Comparison of ENCODE assay signal across 1 cellular context in the genomic region with DNA sequence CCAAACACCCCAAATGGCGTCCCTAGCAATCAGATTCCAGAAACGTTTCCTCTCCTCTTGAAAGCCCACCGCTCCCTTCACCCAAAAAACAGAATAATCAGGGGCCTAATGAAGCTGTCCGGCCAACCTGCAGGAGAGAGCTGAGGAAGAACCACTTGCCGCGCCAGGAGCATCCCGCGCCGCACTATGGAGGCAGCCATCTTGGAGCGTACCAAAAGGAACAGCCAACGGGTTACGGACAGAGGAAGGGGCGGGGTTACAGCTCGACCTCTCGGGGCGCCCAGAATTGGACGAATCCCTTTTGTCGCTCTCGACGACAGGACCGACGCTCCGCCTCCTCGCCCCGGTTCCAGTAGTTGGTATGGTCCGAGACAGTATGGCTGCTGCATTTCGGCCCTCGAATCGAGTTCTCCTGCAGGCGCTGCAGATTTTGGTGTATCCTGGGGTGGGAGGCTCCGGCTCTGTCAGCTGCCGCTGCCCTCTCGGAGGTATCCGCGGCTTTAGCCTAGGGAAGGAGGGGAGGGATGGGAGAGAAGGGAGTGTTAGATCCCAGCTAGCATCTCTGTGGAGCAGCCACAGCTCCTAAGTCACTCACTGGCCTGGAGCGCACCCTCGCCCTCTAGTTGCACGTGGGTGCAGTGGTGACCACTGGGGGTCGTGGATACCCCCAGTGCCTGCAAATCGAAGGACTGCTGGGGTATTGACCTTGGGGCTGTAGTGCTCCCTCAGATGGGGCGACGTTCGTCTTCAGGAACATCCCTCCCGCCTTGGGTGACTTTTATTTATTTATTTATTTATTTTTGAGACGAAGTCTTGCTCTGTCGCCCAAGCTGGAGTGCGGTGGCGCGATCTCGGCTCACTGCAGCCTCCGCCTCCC.
TF ChIP-seq lines count a peak whose summit lies in the region.

A gene (minus strand): TSS at position 219 of the 877 bp plus-strand sequence. CDS start 19 bp downstream, at position 200.
A gene with protein sequence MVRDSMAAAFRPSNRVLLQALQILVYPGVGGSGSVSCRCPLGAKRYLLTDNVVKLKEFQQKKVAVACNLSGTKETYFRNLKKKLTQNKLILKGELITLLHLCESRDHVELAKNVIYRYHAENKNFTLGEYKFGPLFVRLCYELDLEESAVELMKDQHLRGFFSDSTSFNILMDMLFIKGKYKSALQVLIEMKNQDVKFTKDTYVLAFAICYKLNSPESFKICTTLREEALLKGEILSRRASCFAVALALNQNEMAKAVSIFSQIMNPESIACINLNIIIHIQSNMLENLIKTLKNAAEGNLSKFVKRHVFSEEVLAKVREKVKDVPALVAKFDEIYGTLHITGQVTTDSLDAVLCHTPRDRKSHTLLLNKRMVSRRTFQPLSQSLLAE (plus strand): TSS at position 352 of the 877 bp plus-strand sequence. CDS start 10 bp downstream, at position 362.

TF ChIP-seq in HepG2, 621 proteins besides CTCF, POLR2A, EP300 and RAD21 (continued from another document and continues in another):
- TF ChIP-seq HOXA5 (CRISPR knock-in tag; IDR thresholded peaks at IDR 0.05) (peak; percentile 93), ZNF333 (CRISPR knock-in tag; IDR thresholded peaks at IDR 0.05; ENCODE audit: borderline replicate concordance) (0 out of 2 replicates have a peak, but pooled peaks have one; percentile 67), SRF (IDR thresholded peaks at IDR 0.05; ENCODE audit: low read depth, low read length) (no peak), SMAD9 (CRISPR knock-in tag; IDR thresholded peaks at IDR 0.05) (no peak), NCOR1 (IDR thresholded peaks at IDR 0.05; ENCODE audit: borderline replicate concordance, low read length) (no peak), FOXK1 (CRISPR knock-in tag; IDR thresholded peaks at IDR 0.05; ENCODE audit: borderline replicate concordance, low read depth) (no peak), ZNF256 (CRISPR knock-in tag; conservative IDR thresholded peaks at IDR 0.05) (no peak), ZNF569 (CRISPR knock-in tag; IDR thresholded peaks at IDR 0.05; ENCODE audit: borderline replicate concordance) (0 out of 2 replicates have a peak, but pooled peaks have one; percentile 60), CAMTA2 (CRISPR knock-in tag; IDR thresholded peaks at IDR 0.05; ENCODE audit: borderline replicate concordance) (peak; percentile 80; the same call in 1 of the 2 replicates), SUZ12 (IDR thresholded peaks at IDR 0.05; ENCODE audit: low read depth, low read length) (no peak), PTBP1 (IDR thresholded peaks at IDR 0.05; ENCODE audit: low read depth, low read length, poor library complexity, severe bottlenecking) (no peak), TBP (CRISPR knock-in tag; IDR thresholded peaks at IDR 0.05) (no peak), SATB2 (CRISPR knock-in tag; IDR thresholded peaks at IDR 0.05) (0 out of 2 replicates have a peak, but pooled peaks have one; percentile 58), ZNF354B (CRISPR knock-in tag; IDR thresholded peaks at IDR 0.05) (no peak), ATF1 (CRISPR knock-in tag; IDR thresholded peaks at IDR 0.05) (peak; percentile 71), ZNF788 (CRISPR knock-in tag; IDR thresholded peaks at IDR 0.05; ENCODE audit: borderline replicate concordance) (no peak)
- TF ChIP-seq, protein P1, sequence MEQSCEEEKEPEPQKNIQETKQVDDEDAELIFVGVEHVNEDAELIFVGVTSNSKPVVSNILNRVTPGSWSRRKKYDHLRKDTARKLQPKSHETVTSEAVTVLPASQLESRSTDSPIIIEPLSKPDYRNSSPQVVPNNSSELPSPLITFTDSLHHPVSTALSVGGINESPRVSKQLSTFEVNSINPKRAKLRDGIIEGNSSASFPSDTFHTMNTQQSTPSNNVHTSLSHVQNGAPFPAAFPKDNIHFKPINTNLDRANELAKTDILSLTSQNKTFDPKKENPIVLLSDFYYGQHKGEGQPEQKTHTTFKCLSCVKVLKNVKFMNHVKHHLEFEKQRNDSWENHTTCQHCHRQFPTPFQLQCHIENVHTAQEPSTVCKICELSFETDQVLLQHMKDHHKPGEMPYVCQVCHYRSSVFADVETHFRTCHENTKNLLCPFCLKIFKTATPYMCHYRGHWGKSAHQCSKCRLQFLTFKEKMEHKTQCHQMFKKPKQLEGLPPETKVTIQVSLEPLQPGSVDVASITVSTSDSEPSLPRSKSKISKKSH (CRISPR knock-in tag; IDR thresholded peaks at IDR 0.05; ENCODE audit: borderline replicate concordance), result peak; percentile 20; the same call in 1 of the 2 replicates
- TF ChIP-seq, protein P2, sequence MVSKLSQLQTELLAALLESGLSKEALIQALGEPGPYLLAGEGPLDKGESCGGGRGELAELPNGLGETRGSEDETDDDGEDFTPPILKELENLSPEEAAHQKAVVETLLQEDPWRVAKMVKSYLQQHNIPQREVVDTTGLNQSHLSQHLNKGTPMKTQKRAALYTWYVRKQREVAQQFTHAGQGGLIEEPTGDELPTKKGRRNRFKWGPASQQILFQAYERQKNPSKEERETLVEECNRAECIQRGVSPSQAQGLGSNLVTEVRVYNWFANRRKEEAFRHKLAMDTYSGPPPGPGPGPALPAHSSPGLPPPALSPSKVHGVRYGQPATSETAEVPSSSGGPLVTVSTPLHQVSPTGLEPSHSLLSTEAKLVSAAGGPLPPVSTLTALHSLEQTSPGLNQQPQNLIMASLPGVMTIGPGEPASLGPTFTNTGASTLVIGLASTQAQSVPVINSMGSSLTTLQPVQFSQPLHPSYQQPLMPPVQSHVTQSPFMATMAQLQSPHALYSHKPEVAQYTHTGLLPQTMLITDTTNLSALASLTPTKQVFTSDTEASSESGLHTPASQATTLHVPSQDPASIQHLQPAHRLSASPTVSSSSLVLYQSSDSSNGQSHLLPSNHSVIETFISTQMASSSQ (IDR thresholded peaks at IDR 0.05; ENCODE audit: low read depth), result no peak
- TF ChIP-seq, protein P2 (CRISPR knock-in tag; IDR thresholded peaks at IDR 0.05; ENCODE audit: borderline replicate concordance), result peak; percentile 64
- TF ChIP-seq, protein P3, sequence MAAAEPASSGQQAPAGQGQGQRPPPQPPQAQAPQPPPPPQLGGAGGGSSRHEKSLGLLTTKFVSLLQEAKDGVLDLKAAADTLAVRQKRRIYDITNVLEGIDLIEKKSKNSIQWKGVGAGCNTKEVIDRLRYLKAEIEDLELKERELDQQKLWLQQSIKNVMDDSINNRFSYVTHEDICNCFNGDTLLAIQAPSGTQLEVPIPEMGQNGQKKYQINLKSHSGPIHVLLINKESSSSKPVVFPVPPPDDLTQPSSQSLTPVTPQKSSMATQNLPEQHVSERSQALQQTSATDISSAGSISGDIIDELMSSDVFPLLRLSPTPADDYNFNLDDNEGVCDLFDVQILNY (CRISPR knock-in tag; conservative IDR thresholded peaks at IDR 0.05), result no peak
- TF ChIP-seq, protein P4, sequence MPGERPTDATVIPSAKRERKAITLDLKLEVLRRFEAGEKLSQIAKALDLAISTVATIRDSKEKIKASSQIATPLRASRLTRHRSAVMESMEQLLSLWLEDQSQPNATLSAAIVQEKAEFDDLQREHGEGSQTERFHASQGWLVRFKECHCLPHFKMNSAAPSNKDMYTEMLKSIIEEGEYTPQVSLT (CRISPR knock-in tag; IDR thresholded peaks at IDR 0.05; ENCODE audit: borderline replicate concordance, low read depth), result no peak
- TF ChIP-seq, protein P5, sequence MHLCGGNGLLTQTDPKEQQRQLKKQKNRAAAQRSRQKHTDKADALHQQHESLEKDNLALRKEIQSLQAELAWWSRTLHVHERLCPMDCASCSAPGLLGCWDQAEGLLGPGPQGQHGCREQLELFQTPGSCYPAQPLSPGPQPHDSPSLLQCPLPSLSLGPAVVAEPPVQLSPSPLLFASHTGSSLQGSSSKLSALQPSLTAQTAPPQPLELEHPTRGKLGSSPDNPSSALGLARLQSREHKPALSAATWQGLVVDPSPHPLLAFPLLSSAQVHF (CRISPR knock-in tag; IDR thresholded peaks at IDR 0.05), result no peak
- TF ChIP-seq, protein P6, sequence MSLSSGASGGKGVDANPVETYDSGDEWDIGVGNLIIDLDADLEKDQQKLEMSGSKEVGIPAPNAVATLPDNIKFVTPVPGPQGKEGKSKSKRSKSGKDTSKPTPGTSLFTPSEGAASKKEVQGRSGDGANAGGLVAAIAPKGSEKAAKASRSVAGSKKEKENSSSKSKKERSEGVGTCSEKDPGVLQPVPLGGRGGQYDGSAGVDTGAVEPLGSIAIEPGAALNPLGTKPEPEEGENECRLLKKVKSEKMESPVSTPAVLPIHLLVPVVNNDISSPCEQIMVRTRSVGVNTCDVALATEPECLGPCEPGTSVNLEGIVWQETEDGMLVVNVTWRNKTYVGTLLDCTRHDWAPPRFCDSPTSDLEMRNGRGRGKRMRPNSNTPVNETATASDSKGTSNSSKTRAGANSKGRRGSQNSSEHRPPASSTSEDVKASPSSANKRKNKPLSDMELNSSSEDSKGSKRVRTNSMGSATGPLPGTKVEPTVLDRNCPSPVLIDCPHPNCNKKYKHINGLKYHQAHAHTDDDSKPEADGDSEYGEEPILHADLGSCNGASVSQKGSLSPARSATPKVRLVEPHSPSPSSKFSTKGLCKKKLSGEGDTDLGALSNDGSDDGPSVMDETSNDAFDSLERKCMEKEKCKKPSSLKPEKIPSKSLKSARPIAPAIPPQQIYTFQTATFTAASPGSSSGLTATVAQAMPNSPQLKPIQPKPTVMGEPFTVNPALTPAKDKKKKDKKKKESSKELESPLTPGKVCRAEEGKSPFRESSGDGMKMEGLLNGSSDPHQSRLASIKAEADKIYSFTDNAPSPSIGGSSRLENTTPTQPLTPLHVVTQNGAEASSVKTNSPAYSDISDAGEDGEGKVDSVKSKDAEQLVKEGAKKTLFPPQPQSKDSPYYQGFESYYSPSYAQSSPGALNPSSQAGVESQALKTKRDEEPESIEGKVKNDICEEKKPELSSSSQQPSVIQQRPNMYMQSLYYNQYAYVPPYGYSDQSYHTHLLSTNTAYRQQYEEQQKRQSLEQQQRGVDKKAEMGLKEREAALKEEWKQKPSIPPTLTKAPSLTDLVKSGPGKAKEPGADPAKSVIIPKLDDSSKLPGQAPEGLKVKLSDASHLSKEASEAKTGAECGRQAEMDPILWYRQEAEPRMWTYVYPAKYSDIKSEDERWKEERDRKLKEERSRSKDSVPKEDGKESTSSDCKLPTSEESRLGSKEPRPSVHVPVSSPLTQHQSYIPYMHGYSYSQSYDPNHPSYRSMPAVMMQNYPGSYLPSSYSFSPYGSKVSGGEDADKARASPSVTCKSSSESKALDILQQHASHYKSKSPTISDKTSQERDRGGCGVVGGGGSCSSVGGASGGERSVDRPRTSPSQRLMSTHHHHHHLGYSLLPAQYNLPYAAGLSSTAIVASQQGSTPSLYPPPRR (CRISPR knock-in tag; IDR thresholded peaks at IDR 0.05; ENCODE audit: borderline replicate concordance), result peak; percentile 51; the same call in 1 of the 2 replicates
- TF ChIP-seq, protein P7, sequence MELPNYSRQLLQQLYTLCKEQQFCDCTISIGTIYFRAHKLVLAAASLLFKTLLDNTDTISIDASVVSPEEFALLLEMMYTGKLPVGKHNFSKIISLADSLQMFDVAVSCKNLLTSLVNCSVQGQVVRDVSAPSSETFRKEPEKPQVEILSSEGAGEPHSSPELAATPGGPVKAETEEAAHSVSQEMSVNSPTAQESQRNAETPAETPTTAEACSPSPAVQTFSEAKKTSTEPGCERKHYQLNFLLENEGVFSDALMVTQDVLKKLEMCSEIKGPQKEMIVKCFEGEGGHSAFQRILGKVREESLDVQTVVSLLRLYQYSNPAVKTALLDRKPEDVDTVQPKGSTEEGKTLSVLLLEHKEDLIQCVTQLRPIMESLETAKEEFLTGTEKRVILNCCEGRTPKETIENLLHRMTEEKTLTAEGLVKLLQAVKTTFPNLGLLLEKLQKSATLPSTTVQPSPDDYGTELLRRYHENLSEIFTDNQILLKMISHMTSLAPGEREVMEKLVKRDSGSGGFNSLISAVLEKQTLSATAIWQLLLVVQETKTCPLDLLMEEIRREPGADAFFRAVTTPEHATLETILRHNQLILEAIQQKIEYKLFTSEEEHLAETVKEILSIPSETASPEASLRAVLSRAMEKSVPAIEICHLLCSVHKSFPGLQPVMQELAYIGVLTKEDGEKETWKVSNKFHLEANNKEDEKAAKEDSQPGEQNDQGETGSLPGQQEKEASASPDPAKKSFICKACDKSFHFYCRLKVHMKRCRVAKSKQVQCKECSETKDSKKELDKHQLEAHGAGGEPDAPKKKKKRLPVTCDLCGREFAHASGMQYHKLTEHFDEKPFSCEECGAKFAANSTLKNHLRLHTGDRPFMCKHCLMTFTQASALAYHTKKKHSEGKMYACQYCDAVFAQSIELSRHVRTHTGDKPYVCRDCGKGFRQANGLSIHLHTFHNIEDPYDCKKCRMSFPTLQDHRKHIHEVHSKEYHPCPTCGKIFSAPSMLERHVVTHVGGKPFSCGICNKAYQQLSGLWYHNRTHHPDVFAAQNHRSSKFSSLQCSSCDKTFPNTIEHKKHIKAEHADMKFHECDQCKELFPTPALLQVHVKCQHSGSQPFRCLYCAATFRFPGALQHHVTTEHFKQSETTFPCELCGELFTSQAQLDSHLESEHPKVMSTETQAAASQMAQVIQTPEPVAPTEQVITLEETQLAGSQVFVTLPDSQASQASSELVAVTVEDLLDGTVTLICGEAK (IDR thresholded peaks at IDR 0.05), result no peak
- TF ChIP-seq, protein P7 (CRISPR knock-in tag; IDR thresholded peaks at IDR 0.05), result no peak; the same call in 1 of the 2 replicates
